In genomic region chr6:170301184-170301583, GRCh38 we compare ENCODE assay signal across 2 cellular contexts.
A peak's percentile ranks its signal among the peaks of the same experiment; 100 is the strongest.
TF ChIP-seq lines count a peak whose summit lies in the region.

No MANE protein-coding gene starts in this region.

TF ChIP-seq in A549, 52 proteins besides CTCF, POLR2A, EP300 and RAD21 (continued from another document):
- TF ChIP-seq CBX8 (IDR thresholded peaks at IDR 0.05) = no peak
- peak; percentile 58 for TF ChIP-seq ZFP36 (IDR thresholded peaks at IDR 0.05; ENCODE audit: borderline replicate concordance, partially characterized antibody)
- TF ChIP-seq CHD2 (IDR thresholded peaks at IDR 0.05; ENCODE audit: low read length, partially characterized antibody) = no peak

TF ChIP-seq in HEK293, 187 proteins besides CTCF, POLR2A, EP300 and RAD21 (continued from another document):
- TF ChIP-seq PRDM10 (tag by site-specific recombination; IDR thresholded peaks at IDR 0.05) (no peak), ZNF24 (tag by site-specific recombination; IDR thresholded peaks at IDR 0.05) (no peak), ZNF114 (tag by site-specific recombination; IDR thresholded peaks at IDR 0.05) (no peak), ZNF549 (tag by site-specific recombination; IDR thresholded peaks at IDR 0.05) (no peak), ZNF777 (tag by site-specific recombination; IDR thresholded peaks at IDR 0.05; ENCODE audit: borderline replicate concordance) (no peak), SETDB1 (IDR thresholded peaks at IDR 0.05; ENCODE audit: insufficient read length, low read length) (peak; percentile 77), ZNF214 (tag by site-specific recombination; IDR thresholded peaks at IDR 0.05; ENCODE audit: borderline replicate concordance) (no peak), ZNF391 (tag by site-specific recombination; IDR thresholded peaks at IDR 0.05; ENCODE audit: borderline replicate concordance, low read depth) (no peak), TRIM28 (IDR thresholded peaks at IDR 0.05; ENCODE audit: borderline replicate concordance, low read length) (peak; percentile 96; the same call in 1 of the 2 replicates), ZNF37A (tag by site-specific recombination; IDR thresholded peaks at IDR 0.05) (no peak)
